In genomic region chr17:64964796-64965195, GRCh38 we compare ENCODE assay signal across 1 cellular context.
TF ChIP-seq lines count a peak whose summit lies in the region.

No MANE protein-coding gene starts in this region.

TF ChIP-seq in WTC11, 78 proteins besides CTCF, POLR2A, EP300 and RAD21 (continued from another document):
- TF ChIP-seq PREB (CRISPR knock-in tag; IDR thresholded peaks at IDR 0.05; ENCODE audit: borderline replicate concordance): no peak
- no peak for TF ChIP-seq ZNF512 (CRISPR knock-in tag; IDR thresholded peaks at IDR 0.05; ENCODE audit: borderline replicate concordance)
- TF ChIP-seq NR2C2 (CRISPR knock-in tag; IDR thresholded peaks at IDR 0.05): no peak
- no peak for TF ChIP-seq CBFB (CRISPR knock-in tag; IDR thresholded peaks at IDR 0.05; ENCODE audit: low read depth)
- no peak for TF ChIP-seq NR3C1 (CRISPR knock-in tag; conservative IDR thresholded peaks at IDR 0.05; ENCODE audit: low read depth)
- TF ChIP-seq PRDM15 (CRISPR knock-in tag; IDR thresholded peaks at IDR 0.05): no peak
- TF ChIP-seq, protein P1, sequence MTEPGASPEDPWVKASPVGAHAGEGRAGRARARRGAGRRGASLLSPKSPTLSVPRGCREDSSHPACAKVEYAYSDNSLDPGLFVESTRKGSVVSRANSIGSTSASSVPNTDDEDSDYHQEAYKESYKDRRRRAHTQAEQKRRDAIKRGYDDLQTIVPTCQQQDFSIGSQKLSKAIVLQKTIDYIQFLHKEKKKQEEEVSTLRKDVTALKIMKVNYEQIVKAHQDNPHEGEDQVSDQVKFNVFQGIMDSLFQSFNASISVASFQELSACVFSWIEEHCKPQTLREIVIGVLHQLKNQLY (CRISPR knock-in tag; IDR thresholded peaks at IDR 0.05): no peak
- no peak for TF ChIP-seq GTF2I (CRISPR knock-in tag; conservative IDR thresholded peaks at IDR 0.05)
- TF ChIP-seq FOXP1 (CRISPR knock-in tag; IDR thresholded peaks at IDR 0.05; ENCODE audit: borderline replicate concordance): no peak
- no peak for TF ChIP-seq HMGXB4 (CRISPR knock-in tag; IDR thresholded peaks at IDR 0.05)
- TF ChIP-seq ZMAT4 (CRISPR knock-in tag; IDR thresholded peaks at IDR 0.05): no peak
